Comparison of ENCODE assay signal across 8 cellular contexts in genomic region chr2:111747410-111748115, GRCh38.
DNase-seq lines count a peak whose midpoint lies in the region; ATAC-seq and TF ChIP-seq lines count a peak whose summit lies in the region.
"Not testable (repeated sequence)": the region's sequence is repeated elsewhere in the genome, so short reads cannot be mapped to it uniquely, and the experiment has no call there.

No MANE protein-coding gene starts in this region.

- POLR2A ChIA-PET in AG04449 (lab: Yijun Ruan, JAX): not testable (repeated sequence)

- H3K9me3 ChIP-seq in endodermal cell (ENCODE audit: control insufficient read depth, low read length): not testable (repeated sequence)

- not testable (repeated sequence) for H3K4me1 ChIP-seq in endodermal cell (ENCODE audit: control insufficient read depth, insufficient read depth, low read length)

- not testable (repeated sequence) for H3K9me3 Mint-ChIP-seq in activated T-cell treated with anti-CD3 and anti-CD28 coated beads, Interleukin-2, amount 50 U/mL, for 72 hours; endodermal cell; memory B cell

- peak; percentile 26 for TF ChIP-seq CTCF in AG04449 (IDR thresholded peaks at IDR 0.05; ENCODE audit: insufficient read depth, low read length, missing control alignments)
- peak; percentile 74 for TF ChIP-seq CTCF in endodermal cell (conservative IDR thresholded peaks at IDR 0.05)

- H3K4me3 ChIP-seq in AG04449 (ENCODE audit: low read depth, low read length); endodermal cell (ENCODE audit: low read length): not testable (repeated sequence)

- CTCF ChIA-PET in AG04449 (lab: Yijun Ruan, JAX): not testable (repeated sequence)

- H3K27ac Mint-ChIP-seq in activated T-cell treated with anti-CD3 and anti-CD28 coated beads, Interleukin-2, amount 50 U/mL, for 72 hours; endodermal cell; memory B cell: not testable (repeated sequence)

- DNase-seq in AG04449 (ENCODE audit: low read depth, low spot score): not testable (repeated sequence)
- DNase-seq in T follicular helper cell (ENCODE audit: low read depth) (peak; percentile 69), endodermal cell (peak; percentile 54), memory B cell (ENCODE audit: low spot score in 2 of 2) (peak; percentile 44 to 56)
- peak; percentile 78 to 91 for DNase-seq in activated T-cell treated with anti-CD3 and anti-CD28 coated beads, Interleukin-2, amount 50 U/mL, for 72 hours
- DNase-seq in stimulated activated CD4-positive, alpha-beta T cell treated with anti-CD3 and anti-CD28 coated beads, Interleukin-4, amount 100 ng/mL, for 24 hours: peak; percentile 77

- not testable (repeated sequence) for H3K27me3 ChIP-seq in endodermal cell (ENCODE audit: control insufficient read depth, insufficient read depth, low read length, poor library complexity, severe bottlenecking)

- not testable (repeated sequence) for H3K27ac ChIP-seq in endodermal cell (ENCODE audit: low read depth, low read length)

- not testable (repeated sequence) for H3K9ac ChIP-seq in endodermal cell (ENCODE audit: extremely low read depth, low read length, poor library complexity, severe bottlenecking)

- 34% methylated on average over 7 of the region's 23 CpGs; no CpG with 5 or more reads in 1 of the 2 experiments for WGBS in endodermal cell (ENCODE audit: insufficient coverage in 1 of 2, insufficient read length in 1 of 2), 2 experiments

- not testable (repeated sequence) for H3K4me3 Mint-ChIP-seq in activated T-cell treated with anti-CD3 and anti-CD28 coated beads, Interleukin-2, amount 50 U/mL, for 72 hours; endodermal cell; memory B cell

- not testable (repeated sequence) for H3K4me1 Mint-ChIP-seq in activated T-cell treated with anti-CD3 and anti-CD28 coated beads, Interleukin-2, amount 50 U/mL, for 72 hours (ENCODE audit: low read depth); endodermal cell; memory B cell

- H3K27me3 Mint-ChIP-seq in activated T-cell treated with anti-CD3 and anti-CD28 coated beads, Interleukin-2, amount 50 U/mL, for 72 hours (ENCODE audit: low read depth); endodermal cell (ENCODE audit: insufficient read depth); memory B cell: not testable (repeated sequence)

- not testable (repeated sequence) for H3K36me3 Mint-ChIP-seq in activated T-cell treated with anti-CD3 and anti-CD28 coated beads, Interleukin-2, amount 50 U/mL, for 72 hours (ENCODE audit: insufficient read depth in 2 of 2); endodermal cell (ENCODE audit: low read depth); memory B cell

- not testable (repeated sequence) for H3K36me3 ChIP-seq in endodermal cell (ENCODE audit: control insufficient read depth, insufficient read depth, low read length)

- ATAC-seq in GM18909 (IDR thresholded peaks at IDR 0.05; ENCODE audit: poor library complexity, unreplicated experiment) (peak; percentile 78), HG02981 (IDR thresholded peaks at IDR 0.05; ENCODE audit: unreplicated experiment) (peak; percentile 87), memory B cell (ENCODE audit: low read depth) (peak; percentile 94)
- ATAC-seq in activated T-cell treated with anti-CD3 and anti-CD28 coated beads, Interleukin-2, amount 50 U/mL, for 72 hours (replicated peaks in 1 of 2): peak; percentile 95 to 97
